In genomic region chr14:53411110-53411509, GRCh38 we compare ENCODE assay signal across 18 cellular contexts.
DNase-seq lines count a peak whose midpoint lies in the region; FAIRE-seq and TF ChIP-seq lines count a peak whose summit lies in the region.
"Had no signal": no experiment of that assay in that cellular context is flagged by ENCODE, and none has a peak within 500 bp of the region (broad histone marks: within the 10 kb centered on the region; RNA-seq: fewer than 3 reads in every experiment).

No MANE protein-coding gene starts in this region.

- no peak for TF ChIP-seq POLR2A in ovary (IDR thresholded peaks at IDR 0.05)

- no peak overlapping the region for H3K9ac ChIP-seq in rectal smooth muscle tissue (ENCODE audit: low read length)

- FAIRE-seq in frontal cortex (lab: Jason Lieb, UNC) (no peak), D721Med (lab: Jason Lieb, UNC) (no peak)

- no peaks in the 10 kb centered on the region for H3K27me3 ChIP-seq in SJCRH30
- H3K27me3 ChIP-seq in rectal smooth muscle tissue (ENCODE audit: control insufficient read depth, insufficient read depth, low read length), result no peaks in the 10 kb centered on the region
- no peaks in the 10 kb centered on the region for H3K27me3 ChIP-seq in ovary
- H3K27me3 ChIP-seq: dorsolateral prefrontal cortex, testis had no signal

- intact Hi-C loops in ovary (cut with DNase I), result no loop called here

- 3 to 24% (median 8%) methylated on average over 4 of the region's 4 CpGs for WGBS in ovary, 3 donors

- H3K9me3 ChIP-seq in SJCRH30 (replicated peaks) (no peaks in the 10 kb centered on the region), ovary (no peaks in the 10 kb centered on the region)
- H3K9me3 ChIP-seq: HAP-1, testis had no signal

- no peak for TF ChIP-seq EP300 in ovary (IDR thresholded peaks at IDR 0.05)

- no peaks in the 10 kb centered on the region for H3K36me3 ChIP-seq in SJCRH30
- no peaks in the 10 kb centered on the region for H3K36me3 ChIP-seq in rectal smooth muscle tissue (ENCODE audit: control insufficient read depth, insufficient read depth, low read length)
- H3K36me3 ChIP-seq in ovary, result no peaks in the 10 kb centered on the region
- H3K36me3 ChIP-seq: HAP-1, WERI-Rb-1 had no signal

- H3K27ac ChIP-seq in SJCRH30, result peak overlapping the region; percentile 4; the same call in 1 of the 2 replicates
- H3K27ac ChIP-seq in rectal smooth muscle tissue (ENCODE audit: low read depth, low read length), result no peak overlapping the region
- no peak overlapping the region for H3K27ac ChIP-seq in ovary
- H3K27ac ChIP-seq: C4-2B, dorsolateral prefrontal cortex, testis, WERI-Rb-1 had no signal

- H3K4me1 ChIP-seq in SJCRH30 (peaks cover 6% of the 10 kb centered on the region; the same call in 1 of the 2 replicates), rectal smooth muscle tissue (ENCODE audit: control insufficient read depth, insufficient read depth, low read length) (no peaks in the 10 kb centered on the region), ovary (ENCODE audit: insufficient read depth) (no peaks in the 10 kb centered on the region)
- H3K4me1 ChIP-seq: HAP-1, testis had no signal

- H3K4me3 ChIP-seq in SJCRH30 (no peak overlapping the region), fibroblast of mammary gland (ENCODE audit: control insufficient read depth, low read depth, low read length) (no peak overlapping the region), rectal smooth muscle tissue (ENCODE audit: low read length) (peak overlapping the region; percentile 21), ovary (no peak overlapping the region)
- H3K4me3 ChIP-seq: dorsolateral prefrontal cortex, HAP-1, testis had no signal

- DNase-seq in GM03348 (ENCODE audit: low spot score), result peak; percentile 48
- peak; percentile 73 to 79 for DNase-seq in SJCRH30
- DNase-seq in fibroblast of mammary gland (ENCODE audit: low read depth), result peak; percentile 79
- no peak for DNase-seq in frontal cortex (ENCODE audit: low spot score in 2 of 2)
- DNase-seq in ovary, result no peak
- no peak for DNase-seq in D721Med (ENCODE audit: insufficient read length, low spot score)
- no peak for DNase-seq in activated CD8-positive, alpha-beta memory T cell treated with anti-CD3 and anti-CD28 coated beads, Interleukin-2, amount 50 U/mL, for 4 hours
- DNase-seq: activated effector memory CD4-positive, alpha-beta T cell treated with Interleukin-2 at 50 U/mL for 16 hours; aorta; dorsolateral prefrontal cortex; NCI-H2081 treated with DMSO at 0.1 percent for 48 hours; NCI-H69; stimulated activated CD4-positive, alpha-beta T cell treated with anti-CD3 and anti-CD28 coated beads, Interleukin-4, amount 100 ng/mL, for 24 hours; testis; WERI-Rb-1 had no signal

- no peak for TF ChIP-seq CTCF in fibroblast of mammary gland (conservative IDR thresholded peaks at IDR 0.05; ENCODE audit: control insufficient read depth, insufficient read depth, low read depth, low read length)
- TF ChIP-seq CTCF in ovary (IDR thresholded peaks at IDR 0.05), result no peak
- TF ChIP-seq CTCF in D721Med (IDR thresholded peaks at IDR 0.05; ENCODE audit: insufficient read depth, missing control alignments), result no peak

Comparison
In these comparisons a context has a peak if more than half of its experiments do, and no peak if none do; other contexts are left out.
1. DNase-seq: peak in GM03348 (single experiment), SJCRH30 (2 of 2) and fibroblast of mammary gland (single experiment); none in frontal cortex (0 of 2), ovary (0 of 5), D721Med (single experiment) and activated CD8-positive, alpha-beta memory T cell treated with anti-CD3 and anti-CD28 coated beads, Interleukin-2, amount 50 U/mL, for 4 hours (single experiment).